In the genomic region with DNA sequence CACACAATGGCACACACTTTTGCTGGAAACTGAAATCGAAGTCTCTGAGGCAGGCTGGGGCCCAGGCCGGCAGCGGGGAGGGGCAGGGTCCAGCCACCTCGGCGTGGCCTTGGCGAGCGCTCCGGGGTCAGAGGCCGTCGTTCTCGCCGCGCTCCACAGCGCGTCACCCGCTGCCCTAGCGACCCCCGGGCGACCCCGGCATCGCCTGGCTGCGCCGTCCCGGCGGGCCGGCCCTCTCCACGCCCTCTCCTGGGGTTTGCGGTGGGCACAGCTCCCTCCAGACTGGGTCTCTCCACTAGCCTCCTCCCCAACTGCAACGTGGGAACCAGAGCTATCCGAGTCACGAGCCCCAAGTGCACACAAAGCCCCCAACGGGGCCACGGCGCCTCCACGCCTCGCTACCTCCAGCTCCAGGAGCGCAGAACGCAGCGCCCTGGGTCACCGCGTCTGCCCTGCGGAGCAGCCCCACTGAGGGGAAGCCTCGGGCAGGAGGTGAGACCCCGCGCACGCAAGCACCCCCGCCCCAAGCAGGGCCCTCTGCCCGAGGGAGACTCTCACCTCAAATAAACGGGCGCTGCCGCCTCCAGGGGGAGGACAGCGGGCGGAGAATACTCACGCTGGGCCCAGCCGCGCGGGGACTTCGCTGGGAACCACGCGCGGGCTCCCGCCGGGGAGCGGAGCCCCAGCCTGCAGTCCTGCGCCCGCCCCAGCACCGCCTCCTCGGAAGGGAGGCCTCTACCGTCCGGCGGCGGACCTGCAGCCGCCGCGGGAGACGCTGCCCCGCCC, we compare ENCODE assay signal across 1 cellular context.
TF ChIP-seq lines count a peak whose summit lies in the region.

No MANE protein-coding gene starts in this region.

TF ChIP-seq in HEK293, 187 proteins besides CTCF, POLR2A, EP300 and RAD21 (continued from another document and continues in another):
- TF ChIP-seq, protein P1, sequence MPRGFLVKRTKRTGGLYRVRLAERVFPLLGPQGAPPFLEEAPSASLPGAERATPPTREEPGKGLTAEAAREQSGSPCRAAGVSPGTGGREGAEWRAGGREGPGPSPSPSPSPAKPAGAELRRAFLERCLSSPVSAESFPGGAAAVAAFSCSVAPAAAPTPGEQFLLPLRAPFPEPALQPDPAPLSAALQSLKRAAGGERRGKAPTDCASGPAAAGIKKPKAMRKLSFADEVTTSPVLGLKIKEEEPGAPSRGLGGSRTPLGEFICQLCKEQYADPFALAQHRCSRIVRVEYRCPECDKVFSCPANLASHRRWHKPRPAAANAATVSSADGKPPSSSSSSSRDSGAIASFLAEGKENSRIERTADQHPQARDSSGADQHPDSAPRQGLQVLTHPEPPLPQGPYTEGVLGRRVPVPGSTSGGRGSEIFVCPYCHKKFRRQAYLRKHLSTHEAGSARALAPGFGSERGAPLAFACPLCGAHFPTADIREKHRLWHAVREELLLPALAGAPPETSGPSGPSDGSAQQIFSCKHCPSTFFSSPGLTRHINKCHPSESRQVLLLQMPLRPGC (tag by site-specific recombination; IDR thresholded peaks at IDR 0.05), result no peak
- TF ChIP-seq, protein P2, sequence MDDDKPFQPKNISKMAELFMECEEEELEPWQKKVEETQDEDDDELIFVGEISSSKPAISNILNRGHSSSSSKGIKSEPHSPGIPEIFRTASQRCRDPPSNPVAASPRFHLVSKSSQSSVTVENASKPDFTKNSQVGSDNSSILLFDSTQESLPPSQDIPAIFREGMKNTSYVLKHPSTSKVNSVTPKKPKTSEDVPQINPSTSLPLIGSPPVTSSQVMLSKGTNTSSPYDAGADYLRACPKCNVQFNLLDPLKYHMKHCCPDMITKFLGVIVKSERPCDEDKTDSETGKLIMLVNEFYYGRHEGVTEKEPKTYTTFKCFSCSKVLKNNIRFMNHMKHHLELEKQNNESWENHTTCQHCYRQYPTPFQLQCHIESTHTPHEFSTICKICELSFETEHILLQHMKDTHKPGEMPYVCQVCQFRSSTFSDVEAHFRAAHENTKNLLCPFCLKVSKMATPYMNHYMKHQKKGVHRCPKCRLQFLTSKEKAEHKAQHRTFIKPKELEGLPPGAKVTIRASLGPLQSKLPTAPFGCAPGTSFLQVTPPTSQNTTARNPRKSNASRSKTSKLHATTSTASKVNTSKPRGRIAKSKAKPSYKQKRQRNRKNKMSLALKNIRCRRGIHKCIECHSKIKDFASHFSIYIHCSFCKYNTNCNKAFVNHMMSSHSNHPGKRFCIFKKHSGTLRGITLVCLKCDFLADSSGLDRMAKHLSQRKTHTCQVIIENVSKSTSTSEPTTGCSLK (tag by site-specific recombination; IDR thresholded peaks at IDR 0.05), result no peak
- TF ChIP-seq GFI1B (tag by site-specific recombination; IDR thresholded peaks at IDR 0.05), result no peak
- no peak for TF ChIP-seq ZNF341 (tag by site-specific recombination; IDR thresholded peaks at IDR 0.05; ENCODE audit: low read depth)
- TF ChIP-seq ZNF513 (tag by site-specific recombination; IDR thresholded peaks at IDR 0.05), result no peak
- TF ChIP-seq ZNF391 (tag by site-specific recombination; IDR thresholded peaks at IDR 0.05; ENCODE audit: borderline replicate concordance, low read depth), result no peak; the same call in 1 of the 2 replicates
- no peak for TF ChIP-seq ZNF132 (tag by site-specific recombination; IDR thresholded peaks at IDR 0.05; ENCODE audit: borderline replicate concordance)
- TF ChIP-seq ZBTB21 (tag by site-specific recombination; IDR thresholded peaks at IDR 0.05), result no peak
- no peak for TF ChIP-seq ZNF549 (tag by site-specific recombination; IDR thresholded peaks at IDR 0.05)
- no peak for TF ChIP-seq ZNF585B (tag by site-specific recombination; IDR thresholded peaks at IDR 0.05)
- TF ChIP-seq ZNF670 (tag by site-specific recombination; IDR thresholded peaks at IDR 0.05; ENCODE audit: low read depth), result no peak
- no peak for TF ChIP-seq WT1 (tag by site-specific recombination; IDR thresholded peaks at IDR 0.05)
- TF ChIP-seq ZNF777 (tag by site-specific recombination; IDR thresholded peaks at IDR 0.05; ENCODE audit: borderline replicate concordance), result peak; percentile 88; the same call in 1 of the 2 replicates
- no peak for TF ChIP-seq ZNF121 (tag by site-specific recombination; IDR thresholded peaks at IDR 0.05)
- TF ChIP-seq, protein P3, sequence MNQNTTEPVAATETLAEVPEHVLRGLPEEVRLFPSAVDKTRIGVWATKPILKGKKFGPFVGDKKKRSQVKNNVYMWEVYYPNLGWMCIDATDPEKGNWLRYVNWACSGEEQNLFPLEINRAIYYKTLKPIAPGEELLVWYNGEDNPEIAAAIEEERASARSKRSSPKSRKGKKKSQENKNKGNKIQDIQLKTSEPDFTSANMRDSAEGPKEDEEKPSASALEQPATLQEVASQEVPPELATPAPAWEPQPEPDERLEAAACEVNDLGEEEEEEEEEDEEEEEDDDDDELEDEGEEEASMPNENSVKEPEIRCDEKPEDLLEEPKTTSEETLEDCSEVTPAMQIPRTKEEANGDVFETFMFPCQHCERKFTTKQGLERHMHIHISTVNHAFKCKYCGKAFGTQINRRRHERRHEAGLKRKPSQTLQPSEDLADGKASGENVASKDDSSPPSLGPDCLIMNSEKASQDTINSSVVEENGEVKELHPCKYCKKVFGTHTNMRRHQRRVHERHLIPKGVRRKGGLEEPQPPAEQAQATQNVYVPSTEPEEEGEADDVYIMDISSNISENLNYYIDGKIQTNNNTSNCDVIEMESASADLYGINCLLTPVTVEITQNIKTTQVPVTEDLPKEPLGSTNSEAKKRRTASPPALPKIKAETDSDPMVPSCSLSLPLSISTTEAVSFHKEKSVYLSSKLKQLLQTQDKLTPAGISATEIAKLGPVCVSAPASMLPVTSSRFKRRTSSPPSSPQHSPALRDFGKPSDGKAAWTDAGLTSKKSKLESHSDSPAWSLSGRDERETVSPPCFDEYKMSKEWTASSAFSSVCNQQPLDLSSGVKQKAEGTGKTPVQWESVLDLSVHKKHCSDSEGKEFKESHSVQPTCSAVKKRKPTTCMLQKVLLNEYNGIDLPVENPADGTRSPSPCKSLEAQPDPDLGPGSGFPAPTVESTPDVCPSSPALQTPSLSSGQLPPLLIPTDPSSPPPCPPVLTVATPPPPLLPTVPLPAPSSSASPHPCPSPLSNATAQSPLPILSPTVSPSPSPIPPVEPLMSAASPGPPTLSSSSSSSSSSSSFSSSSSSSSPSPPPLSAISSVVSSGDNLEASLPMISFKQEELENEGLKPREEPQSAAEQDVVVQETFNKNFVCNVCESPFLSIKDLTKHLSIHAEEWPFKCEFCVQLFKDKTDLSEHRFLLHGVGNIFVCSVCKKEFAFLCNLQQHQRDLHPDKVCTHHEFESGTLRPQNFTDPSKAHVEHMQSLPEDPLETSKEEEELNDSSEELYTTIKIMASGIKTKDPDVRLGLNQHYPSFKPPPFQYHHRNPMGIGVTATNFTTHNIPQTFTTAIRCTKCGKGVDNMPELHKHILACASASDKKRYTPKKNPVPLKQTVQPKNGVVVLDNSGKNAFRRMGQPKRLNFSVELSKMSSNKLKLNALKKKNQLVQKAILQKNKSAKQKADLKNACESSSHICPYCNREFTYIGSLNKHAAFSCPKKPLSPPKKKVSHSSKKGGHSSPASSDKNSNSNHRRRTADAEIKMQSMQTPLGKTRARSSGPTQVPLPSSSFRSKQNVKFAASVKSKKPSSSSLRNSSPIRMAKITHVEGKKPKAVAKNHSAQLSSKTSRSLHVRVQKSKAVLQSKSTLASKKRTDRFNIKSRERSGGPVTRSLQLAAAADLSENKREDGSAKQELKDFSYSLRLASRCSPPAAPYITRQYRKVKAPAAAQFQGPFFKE (tag by site-specific recombination; IDR thresholded peaks at IDR 0.05; ENCODE audit: borderline replicate concordance), result no peak
- TF ChIP-seq, protein P4, sequence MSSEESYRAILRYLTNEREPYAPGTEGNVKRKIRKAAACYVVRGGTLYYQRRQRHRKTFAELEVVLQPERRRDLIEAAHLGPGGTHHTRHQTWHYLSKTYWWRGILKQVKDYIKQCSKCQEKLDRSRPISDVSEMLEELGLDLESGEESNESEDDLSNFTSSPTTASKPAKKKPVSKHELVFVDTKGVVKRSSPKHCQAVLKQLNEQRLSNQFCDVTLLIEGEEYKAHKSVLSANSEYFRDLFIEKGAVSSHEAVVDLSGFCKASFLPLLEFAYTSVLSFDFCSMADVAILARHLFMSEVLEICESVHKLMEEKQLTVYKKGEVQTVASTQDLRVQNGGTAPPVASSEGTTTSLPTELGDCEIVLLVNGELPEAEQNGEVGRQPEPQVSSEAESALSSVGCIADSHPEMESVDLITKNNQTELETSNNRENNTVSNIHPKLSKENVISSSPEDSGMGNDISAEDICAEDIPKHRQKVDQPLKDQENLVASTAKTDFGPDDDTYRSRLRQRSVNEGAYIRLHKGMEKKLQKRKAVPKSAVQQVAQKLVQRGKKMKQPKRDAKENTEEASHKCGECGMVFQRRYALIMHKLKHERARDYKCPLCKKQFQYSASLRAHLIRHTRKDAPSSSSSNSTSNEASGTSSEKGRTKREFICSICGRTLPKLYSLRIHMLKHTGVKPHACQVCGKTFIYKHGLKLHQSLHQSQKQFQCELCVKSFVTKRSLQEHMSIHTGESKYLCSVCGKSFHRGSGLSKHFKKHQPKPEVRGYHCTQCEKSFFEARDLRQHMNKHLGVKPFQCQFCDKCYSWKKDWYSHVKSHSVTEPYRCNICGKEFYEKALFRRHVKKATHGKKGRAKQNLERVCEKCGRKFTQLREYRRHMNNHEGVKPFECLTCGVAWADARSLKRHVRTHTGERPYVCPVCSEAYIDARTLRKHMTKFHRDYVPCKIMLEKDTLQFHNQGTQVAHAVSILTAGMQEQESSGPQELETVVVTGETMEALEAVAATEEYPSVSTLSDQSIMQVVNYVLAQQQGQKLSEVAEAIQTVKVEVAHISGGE (tag by site-specific recombination; conservative IDR thresholded peaks at IDR 0.05; ENCODE audit: low read depth), result no peak
- no peak for TF ChIP-seq ZNF626 (tag by site-specific recombination; IDR thresholded peaks at IDR 0.05)
- no peak for TF ChIP-seq PRDM10 (tag by site-specific recombination; IDR thresholded peaks at IDR 0.05)
- TF ChIP-seq SCRT1 (tag by site-specific recombination; IDR thresholded peaks at IDR 0.05; ENCODE audit: borderline replicate concordance), result no peak
- TF ChIP-seq ZNF19 (tag by site-specific recombination; IDR thresholded peaks at IDR 0.05; ENCODE audit: low read depth), result no peak
- no peak for TF ChIP-seq ZNF791 (tag by site-specific recombination; IDR thresholded peaks at IDR 0.05)
- TF ChIP-seq TRIM28 (IDR thresholded peaks at IDR 0.05; ENCODE audit: borderline replicate concordance, low read length), result no peak
- no peak for TF ChIP-seq ZNF175 (tag by site-specific recombination; IDR thresholded peaks at IDR 0.05)
- TF ChIP-seq, protein P5, sequence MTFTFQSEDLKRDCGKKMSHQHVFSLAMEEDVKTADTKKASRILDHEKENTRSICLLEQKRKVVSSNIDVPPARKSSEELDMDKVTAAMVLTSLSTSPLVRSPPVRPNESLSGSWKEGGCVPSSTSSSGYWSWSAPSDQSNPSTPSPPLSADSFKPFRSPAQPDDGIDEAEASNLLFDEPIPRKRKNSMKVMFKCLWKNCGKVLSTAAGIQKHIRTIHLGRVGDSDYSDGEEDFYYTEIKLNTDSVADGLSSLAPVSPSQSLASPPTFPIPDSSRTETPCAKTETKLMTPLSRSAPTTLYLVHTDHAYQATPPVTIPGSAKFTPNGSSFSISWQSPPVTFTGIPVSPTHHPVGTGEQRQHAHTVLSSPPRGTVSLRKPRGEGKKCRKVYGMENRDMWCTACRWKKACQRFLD (tag by site-specific recombination; IDR thresholded peaks at IDR 0.05), result no peak
- peak; percentile 61; the same call in 1 of the 2 replicates for TF ChIP-seq ZNF660 (tag by site-specific recombination; IDR thresholded peaks at IDR 0.05)
- no peak for TF ChIP-seq ZNF76 (tag by site-specific recombination; IDR thresholded peaks at IDR 0.05; ENCODE audit: borderline replicate concordance, low read depth)
- no peak for TF ChIP-seq ZNF747 (tag by site-specific recombination; IDR thresholded peaks at IDR 0.05)
- TF ChIP-seq GLI2 (tag by site-specific recombination; IDR thresholded peaks at IDR 0.05; ENCODE audit: borderline replicate concordance, low read depth), result no peak
- TF ChIP-seq FEZF1 (tag by site-specific recombination; IDR thresholded peaks at IDR 0.05), result no peak
